24 cellular contexts compared by ENCODE assay signal in genomic region chr14:69750495-69750894, GRCh38. TPM values are rescaled to one million over a fixed set of nuclear protein-coding genes. Genes with fewer than 3 reads are reported as not detected.
"Had no signal": no experiment of that assay in that cellular context is flagged by ENCODE, and none has a peak within 500 bp of the region (broad histone marks: within the 10 kb centered on the region; RNA-seq: fewer than 3 reads in every experiment).

No MANE protein-coding gene starts in this region.

- H3K27ac ChIP-seq: coronary artery, esophagus squamous epithelium, ovary, sigmoid colon, spleen, thoracic aorta had no signal

- H3K36me3 Mint-ChIP-seq: activated naive CD8-positive, alpha-beta T cell treated with anti-CD3 and anti-CD28 coated beads for 36 hours; brain had no signal

- H3K9me3 Mint-ChIP-seq: activated CD4-positive, alpha-beta T cell treated with anti-CD3 and anti-CD28 coated beads, Interleukin-2, amount 10 ng/mL, durations not matched to agents 24 days and 14 days; activated naive CD8-positive, alpha-beta T cell treated with anti-CD3 and anti-CD28 coated beads for 36 hours; T-helper 2 cell treated with Interferon-gamma antibody and Interleukin-4, amounts not matched to agents 5 μg/mL and 100 μg/mL, for 36 hours had no signal

- H3K4me1 ChIP-seq: sigmoid colon had no signal

- H3K9me3 ChIP-seq: esophagus squamous epithelium, ovary, sigmoid colon, spleen, thoracic aorta had no signal

- H3K27ac Mint-ChIP-seq: activated CD4-positive, alpha-beta T cell treated with anti-CD3 and anti-CD28 coated beads, Interleukin-2, amount 10 ng/mL, durations not matched to agents 24 days and 14 days; activated CD8-positive, alpha-beta T cell treated with anti-CD3 and anti-CD28 coated beads, Interleukin-2, amount 10 ng/mL, durations not matched to agents 7 days and 5 days; activated naive CD8-positive, alpha-beta T cell treated with anti-CD3 and anti-CD28 coated beads for 36 hours; T-helper 2 cell treated with Interferon-gamma antibody and Interleukin-4, amounts not matched to agents 5 μg/mL and 100 μg/mL, for 36 hours had no signal

- H3K27me3 Mint-ChIP-seq: activated CD4-positive, alpha-beta T cell treated with anti-CD3 and anti-CD28 coated beads, Interleukin-2, amount 10 ng/mL, durations not matched to agents 24 days and 14 days; activated naive CD8-positive, alpha-beta T cell treated with anti-CD3 and anti-CD28 coated beads for 36 hours had no signal

- H3K36me3 ChIP-seq: esophagus squamous epithelium, ovary, sigmoid colon, spleen, thoracic aorta had no signal

- H3K27me3 ChIP-seq: esophagus squamous epithelium, ovary, sigmoid colon, spleen had no signal

- ATAC-seq: activated CD8-positive, alpha-beta T cell treated with anti-CD3 and anti-CD28 coated beads, Interleukin-2, amount 10 ng/mL, durations not matched to agents 7 days and 5 days; left ventricle myocardium superior had no signal

- H3K4me3 Mint-ChIP-seq: activated CD4-positive, alpha-beta T cell treated with anti-CD3 and anti-CD28 coated beads, Interleukin-2, amount 10 ng/mL, durations not matched to agents 24 days and 14 days; activated CD8-positive, alpha-beta T cell treated with anti-CD3 and anti-CD28 coated beads, Interleukin-2, amount 10 ng/mL, durations not matched to agents 7 days and 5 days; activated naive CD8-positive, alpha-beta T cell treated with anti-CD3 and anti-CD28 coated beads for 36 hours; brain; neural crest cell; T-helper 2 cell treated with Interferon-gamma antibody and Interleukin-4, amounts not matched to agents 5 μg/mL and 100 μg/mL, for 36 hours had no signal

- H3K4me1 Mint-ChIP-seq: neural crest cell had no signal

- DNase-seq: activated CD4-positive, alpha-beta T cell treated with anti-CD3 and anti-CD28 coated beads, Interleukin-2, amount 10 ng/mL, durations not matched to agents 24 days and 14 days; activated CD4-positive, CD25-positive, alpha-beta regulatory T cell; activated CD8-positive, alpha-beta T cell treated with anti-CD3 and anti-CD28 coated beads, Interleukin-2, amount 10 ng/mL, durations not matched to agents 7 days and 5 days; activated naive CD8-positive, alpha-beta T cell treated with anti-CD3 and anti-CD28 coated beads for 36 hours; amygdala; central memory CD4-positive, alpha-beta T cell; esophagus squamous epithelium; hippocampal formation; left ventricle myocardium superior; mesendoderm; ovary; sigmoid colon; spleen; stimulated activated CD4-positive, alpha-beta T cell treated with anti-CD3 and anti-CD28 coated beads, Interleukin-1b, Interleukin-23, amount 100 ng/mL, for 48 hours had no signal

- H3K4me3 ChIP-seq: coronary artery, esophagus squamous epithelium, ovary, sigmoid colon, spleen, thoracic aorta had no signal

RNA-seq across cellular contexts. Expression of gene SLC10A1, which starts 46.5 kb away (rescaled TPM):
- total RNA-seq: activated CD4-positive, alpha-beta T cell treated with anti-CD3 and anti-CD28 coated beads, Interleukin-2, amount 10 ng/mL, durations not matched to agents 24 days and 14 days; activated CD8-positive, alpha-beta T cell treated with anti-CD3 and anti-CD28 coated beads, Interleukin-2, amount 10 ng/mL, durations not matched to agents 7 days and 5 days; activated naive CD8-positive, alpha-beta T cell treated with anti-CD3 and anti-CD28 coated beads for 36 hours; esophagus squamous epithelium; fibroblast of villous mesenchyme; glomerular endothelial cell; left ventricle myocardium superior; neural crest cell; ovary; pulmonary artery endothelial cell; sigmoid colon; spleen; thoracic aorta; urinary bladder had no signal
- polyA plus RNA-seq: keratinocyte, ovary, sigmoid colon, spleen had no signal
